In genomic region chr5:74660146-74660545, GRCh38 we compare ENCODE assay signal across 23 cellular contexts.
"Had no signal": no experiment of that assay in that cellular context is flagged by ENCODE, and none has a peak within 500 bp of the region (broad histone marks: within the 10 kb centered on the region; RNA-seq: fewer than 3 reads in every experiment).

No MANE protein-coding gene starts in this region.

- DNase-seq: activated CD4-positive, alpha-beta T cell treated with anti-CD3 and anti-CD28 coated beads, Interleukin-2, amount 10 ng/mL, durations not matched to agents 7 days and 5 days; activated CD4-positive, CD25-positive, alpha-beta regulatory T cell treated with anti-CD3 and anti-CD28 coated beads, Interleukin-2, amount 50 U/mL, for 72 hours; activated CD8-positive, alpha-beta memory T cell treated with anti-CD3 and anti-CD28 coated beads, Interleukin-2, amount 10 ng/mL, durations not matched to agents 7 days and 5 days; activated CD8-positive, alpha-beta T cell treated with anti-CD3 and anti-CD28 coated beads for 36 hours; activated effector memory CD4-positive, alpha-beta T cell treated with anti-CD3 and anti-CD28 coated beads, Interleukin-2, amount 50 U/mL, for 16 hours; activated naive CD4-positive, alpha-beta T cell treated with anti-CD3 and anti-CD28 coated beads, Interleukin-2, amount 10 ng/mL, durations not matched to agents 7 days and 5 days; activated T-cell treated with anti-CD3 and anti-CD28 coated beads for 4 hours; amygdala; cortex of kidney; foreskin keratinocyte; kidney; left lung; naive thymus-derived CD8-positive, alpha-beta T cell; stimulated activated CD4-positive, alpha-beta T cell treated with anti-CD3 and anti-CD28 coated beads, Interleukin-4, amount 100 ng/mL, for 24 hours; stimulated activated naive CD4-positive, alpha-beta T cell treated with Interleukin-2 at 50 U/mL for 16 hours had no signal

- FAIRE-seq: kidney had no signal

- H3K27me3 Mint-ChIP-seq: type B pancreatic cell had no signal

- H3K4me3 Mint-ChIP-seq: activated CD4-positive, alpha-beta T cell treated with anti-CD3 and anti-CD28 coated beads, Interleukin-2, amount 10 ng/mL, durations not matched to agents 7 days and 5 days; activated CD8-positive, alpha-beta memory T cell treated with anti-CD3 and anti-CD28 coated beads, Interleukin-2, amount 10 ng/mL, durations not matched to agents 7 days and 5 days; activated CD8-positive, alpha-beta T cell treated with anti-CD3 and anti-CD28 coated beads for 36 hours; activated naive CD4-positive, alpha-beta T cell treated with anti-CD3 and anti-CD28 coated beads, Interleukin-2, amount 10 ng/mL, durations not matched to agents 7 days and 5 days; naive thymus-derived CD8-positive, alpha-beta T cell; neural progenitor cell; type B pancreatic cell had no signal

- H3K27ac ChIP-seq: cardiac muscle cell, foreskin keratinocyte, left lung, neural progenitor cell, right atrium auricular region, thoracic aorta, VCaP had no signal

- H3K4me2 ChIP-seq: neural progenitor cell had no signal

- H3K4me1 ChIP-seq: foreskin keratinocyte, left lung, right atrium auricular region had no signal

- H2AFZ ChIP-seq: neural progenitor cell had no signal

- H3K27me3 ChIP-seq: cardiac muscle cell, foreskin keratinocyte, left lung, neural progenitor cell, right atrium auricular region had no signal

- H3K27ac Mint-ChIP-seq: activated CD4-positive, alpha-beta T cell treated with anti-CD3 and anti-CD28 coated beads, Interleukin-2, amount 10 ng/mL, durations not matched to agents 7 days and 5 days; activated CD8-positive, alpha-beta memory T cell treated with anti-CD3 and anti-CD28 coated beads, Interleukin-2, amount 10 ng/mL, durations not matched to agents 7 days and 5 days; activated CD8-positive, alpha-beta T cell treated with anti-CD3 and anti-CD28 coated beads for 36 hours; activated naive CD4-positive, alpha-beta T cell treated with anti-CD3 and anti-CD28 coated beads, Interleukin-2, amount 10 ng/mL, durations not matched to agents 7 days and 5 days; naive thymus-derived CD8-positive, alpha-beta T cell; progenitor cell of endocrine pancreas; type B pancreatic cell had no signal

- H3K4me1 Mint-ChIP-seq: activated CD4-positive, alpha-beta T cell treated with anti-CD3 and anti-CD28 coated beads, Interleukin-2, amount 10 ng/mL, durations not matched to agents 7 days and 5 days; activated CD8-positive, alpha-beta memory T cell treated with anti-CD3 and anti-CD28 coated beads, Interleukin-2, amount 10 ng/mL, durations not matched to agents 7 days and 5 days; activated naive CD4-positive, alpha-beta T cell treated with anti-CD3 and anti-CD28 coated beads, Interleukin-2, amount 10 ng/mL, durations not matched to agents 7 days and 5 days; naive thymus-derived CD8-positive, alpha-beta T cell had no signal

- H3K36me3 Mint-ChIP-seq: activated CD8-positive, alpha-beta memory T cell treated with anti-CD3 and anti-CD28 coated beads, Interleukin-2, amount 10 ng/mL, durations not matched to agents 7 days and 5 days; activated naive CD4-positive, alpha-beta T cell treated with anti-CD3 and anti-CD28 coated beads, Interleukin-2, amount 10 ng/mL, durations not matched to agents 7 days and 5 days; naive thymus-derived CD8-positive, alpha-beta T cell; neural progenitor cell; type B pancreatic cell had no signal

- H3K9me3 ChIP-seq: left lung, right atrium auricular region, thoracic aorta had no signal

- H3K36me3 ChIP-seq: cardiac muscle cell, left lung, neural progenitor cell, right atrium auricular region, thoracic aorta had no signal

- H3K4me3 ChIP-seq: cardiac muscle cell, left lung, lung, neural progenitor cell, right atrium auricular region, thoracic aorta had no signal

- ATAC-seq: activated CD8-positive, alpha-beta memory T cell treated with anti-CD3 and anti-CD28 coated beads, Interleukin-2, amount 10 ng/mL, durations not matched to agents 7 days and 5 days; activated CD8-positive, alpha-beta T cell treated with anti-CD3 and anti-CD28 coated beads for 36 hours; foreskin keratinocyte; left lung; naive thymus-derived CD8-positive, alpha-beta T cell had no signal
